ENCODE assay signal across 8 cellular contexts in genomic region chr10:123449234-123449962, GRCh38.
"Had no signal": no experiment of that assay in that cellular context is flagged by ENCODE, and none has a peak within 500 bp of the region (broad histone marks: within the 10 kb centered on the region; RNA-seq: fewer than 3 reads in every experiment).

No MANE protein-coding gene starts in this region.

- DNase-seq: H7, HFFc6, KBM-7 had no signal

- H2AFZ ChIP-seq: GM23338 had no signal

- H3K4me2 ChIP-seq: GM23338 had no signal

- ATAC-seq: GM23338, HCT116, HepG2 had no signal

- H3K9me3 ChIP-seq: HAP-1 had no signal

- H3K4me3 ChIP-seq: GM23338, HAP-1 had no signal

- FAIRE-seq: HepG2 had no signal

- H3K36me3 ChIP-seq: HAP-1 had no signal

- H3K4me1 ChIP-seq: HAP-1 had no signal

- H3K27ac ChIP-seq: HL-60 had no signal
